ENCODE assay signal across 27 cellular contexts in the genomic region with DNA sequence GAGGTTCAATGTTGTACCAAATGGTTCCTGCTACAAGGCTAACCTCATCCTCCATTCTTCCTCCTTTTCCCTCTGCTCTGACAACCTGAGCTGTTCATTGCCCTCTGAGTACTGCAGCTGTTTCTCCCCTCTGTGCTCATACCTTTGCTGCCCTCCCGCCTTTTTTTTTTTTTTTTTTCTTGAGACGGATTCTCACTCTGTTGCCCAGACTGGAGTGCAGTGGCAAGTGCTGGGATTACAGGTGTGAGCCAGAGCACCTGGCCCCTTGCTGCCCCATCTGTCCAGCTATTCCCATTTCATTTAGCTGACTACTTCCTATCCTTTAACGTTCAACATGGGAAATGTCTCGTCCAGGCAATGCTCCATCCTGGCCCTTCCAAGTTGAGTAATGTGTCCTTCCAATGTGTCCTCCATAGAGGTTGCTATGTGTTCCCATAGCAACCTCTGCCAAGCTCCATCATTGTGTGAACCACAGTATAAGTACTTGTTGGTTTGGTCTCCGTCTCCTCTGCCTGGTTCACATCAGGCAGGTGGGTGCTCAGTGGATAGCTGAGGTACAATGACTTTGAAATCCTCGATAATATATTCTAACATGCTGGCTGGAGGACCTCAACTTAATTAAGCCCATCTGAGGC.
DNase-seq lines count a peak whose midpoint lies in the region; ATAC-seq, FAIRE-seq and TF ChIP-seq lines count a peak whose summit lies in the region.
"Had no signal": no experiment of that assay in that cellular context is flagged by ENCODE, and none has a peak within 500 bp of the region (broad histone marks: within the 10 kb centered on the region; RNA-seq: fewer than 3 reads in every experiment).

No MANE protein-coding gene starts in this region.

- intact Hi-C loops in K562 (cut with micrococcal nuclease) (loop anchor here (10.0 kb wide), 1 partner anchor 343 kb away; no protein-coding TSS in a partner anchor), transverse colon (cut with DNase I; ENCODE audit: low total_unique reads) (no loop called here)

- no peak for TF ChIP-seq POLR2A in K562 (conservative IDR thresholded peaks at IDR 0.05)
- no peak for TF ChIP-seq POLR2A in transverse colon (IDR thresholded peaks at IDR 0.05)

- peaks cover 3% of the 10 kb centered on the region for H3K36me3 Mint-ChIP-seq in osteocyte (ENCODE audit: unreplicated experiment)
- H3K36me3 Mint-ChIP-seq in T-helper 2 cell treated with Interferon-gamma antibody and Interleukin-4, amounts not matched to agents 5 μg/mL and 100 μg/mL, for 36 hours (ENCODE audit: low read depth), result no peaks in the 10 kb centered on the region
- H3K36me3 Mint-ChIP-seq: CD14-positive monocyte, IgD-negative memory B cell had no signal

- 0% methylated on average over 5 of the region's 6 CpGs for WGBS in K562 (ENCODE audit: insufficient coverage, low coverage, missing lambda C conversion rate)
- 84 to 89% methylated on average over 5 to 6 of the region's 6 CpGs for WGBS in transverse colon (ENCODE audit: low coverage in 1 of 2), 2 donors

- POLR2A ChIA-PET in K562 (lab: Yijun Ruan, JAX), result no interaction called here

- no peak overlapping the region for H3K4me2 ChIP-seq in K562 (ENCODE audit: insufficient read depth, low read length)

- peak overlapping the region; percentile 77 for H3K27ac Mint-ChIP-seq in osteocyte (ENCODE audit: unreplicated experiment)
- H3K27ac Mint-ChIP-seq in T-helper 2 cell treated with Interferon-gamma antibody and Interleukin-4, amounts not matched to agents 5 μg/mL and 100 μg/mL, for 36 hours, result no peak overlapping the region
- H3K27ac Mint-ChIP-seq: CD14-positive monocyte, IgD-negative memory B cell had no signal

- peaks cover 6% of the 10 kb centered on the region for H3K9me3 Mint-ChIP-seq in osteocyte (ENCODE audit: unreplicated experiment)
- H3K9me3 Mint-ChIP-seq in T-helper 2 cell treated with Interferon-gamma antibody and Interleukin-4, amounts not matched to agents 5 μg/mL and 100 μg/mL, for 36 hours, result no peaks in the 10 kb centered on the region

- in situ Hi-C loops in K562 (cut with MboI), result no loop called here
- in situ Hi-C loops in transverse colon (cut with MboI; ENCODE audit: low pct_ligation_motif_present in 1 of 4, low pct_unique_long_range_greater_than_20kb in 1 of 4, low sequenced_read_pairs in 3 of 4), result no loop called here

- H3K4me3 ChIP-seq in K562 (no peak overlapping the region), transverse colon (no peak overlapping the region)
- H3K4me3 ChIP-seq: GM12878 had no signal

- no peak for TF ChIP-seq RAD21 in K562 (CRISPR knock-in tag; conservative IDR thresholded peaks at IDR 0.05 in 1 of 2, IDR thresholded peaks at IDR 0.05 in 1 of 2)

- H3K27ac ChIP-seq in K562 (ENCODE audit: extremely low read depth, low read depth, low read length), result no peak overlapping the region
- no peak overlapping the region for H3K27ac ChIP-seq in transverse colon
- H3K27ac ChIP-seq: 22Rv1, RWPE1 had no signal

- no peak overlapping the region for H3K9ac ChIP-seq in K562 (ENCODE audit: insufficient read depth in 1 of 2, low read depth in 2 of 2, low read length in 2 of 2)

- H3K27me3 ChIP-seq in K562 (ENCODE audit: control insufficient read depth in 2 of 2, insufficient read depth in 2 of 2, low read length in 2 of 2) (peaks cover 3 to 9% of the 10 kb centered on the region in 2 experiments; a peak in 2 of 5 replicates), transverse colon (no peaks in the 10 kb centered on the region)
- H3K27me3 ChIP-seq: BE2C had no signal

- DNase-seq in DMS 273 (lab: John Stamatoyannopoulos, UW; ENCODE audit: unreplicated experiment) (peak; percentile 15), DMS 273 treated with DMSO at 0.1 percent for 48 hours (lab: John Stamatoyannopoulos, UW) (no peak), NCI-H82 (lab: John Stamatoyannopoulos, UW) (peak; percentile 22), NCI-H82 treated with DMSO at 0.1 percent for 48 hours (lab: John Stamatoyannopoulos, UW; ENCODE audit: unreplicated experiment) (no peak), K562 (ENCODE audit: extremely low read depth in 1 of 4, low spot score in 3 of 4) (no peak), osteocyte (ENCODE audit: extremely low spot score, unreplicated experiment) (no peak), transverse colon (no peak)
- DNase-seq in T-helper 2 cell treated with Interferon-gamma antibody and Interleukin-4, amounts not matched to agents 5 μg/mL and 100 μg/mL, for 36 hours (ENCODE audit: low spot score), result no peak
- DNase-seq: ACHN, BE2C, Calu3, DMS79, EL, GDM1, GOT3, HCEC 1CT, NCI-H1048, NCI-H2081, NCI-H2227 treated with DMSO at 0.1 percent for 48 hours, NCI-H510A, SHP77 had no signal

- no peak overlapping the region for H3K4me3 Mint-ChIP-seq in osteocyte (ENCODE audit: unreplicated experiment)
- no peak overlapping the region for H3K4me3 Mint-ChIP-seq in T-helper 2 cell treated with Interferon-gamma antibody and Interleukin-4, amounts not matched to agents 5 μg/mL and 100 μg/mL, for 36 hours
- H3K4me3 Mint-ChIP-seq: CD14-positive monocyte, IgD-negative memory B cell had no signal

- CTCF ChIA-PET in K562 (lab: Yijun Ruan, JAX; ENCODE audit: low intra/inter-chr PET ratio), result no interaction called here

- no TSS peak for BruUV-seq in K562 (replicated peaks; lab: Mats Ljungman, UMichigan)

- TF ChIP-seq EP300 in K562 (IDR thresholded peaks at IDR 0.05; ENCODE audit: low read length) (no peak), transverse colon (IDR thresholded peaks at IDR 0.05; ENCODE audit: low read depth) (no peak)

- TF ChIP-seq CTCF in K562 (IDR thresholded peaks at IDR 0.05 in 2 of 3, conservative IDR thresholded peaks at IDR 0.05 in 1 of 3; ENCODE audit: insufficient read depth in 2 of 3, low read depth in 1 of 3, low read length in 3 of 3) (no peak), osteocyte (IDR thresholded peaks at IDR 0.05) (no peak), transverse colon (IDR thresholded peaks at IDR 0.05) (no peak)

- H3K4me1 Mint-ChIP-seq in osteocyte (ENCODE audit: unreplicated experiment), result peaks cover 32% of the 10 kb centered on the region
- no peaks in the 10 kb centered on the region for H3K4me1 Mint-ChIP-seq in T-helper 2 cell treated with Interferon-gamma antibody and Interleukin-4, amounts not matched to agents 5 μg/mL and 100 μg/mL, for 36 hours (ENCODE audit: low read depth)
- H3K4me1 Mint-ChIP-seq: IgD-negative memory B cell had no signal

- H3K27me3 Mint-ChIP-seq in osteocyte (ENCODE audit: unreplicated experiment), result no peaks in the 10 kb centered on the region
- peaks cover 2% of the 10 kb centered on the region for H3K27me3 Mint-ChIP-seq in T-helper 2 cell treated with Interferon-gamma antibody and Interleukin-4, amounts not matched to agents 5 μg/mL and 100 μg/mL, for 36 hours (ENCODE audit: low read depth)

- no peaks in the 10 kb centered on the region for H3K79me2 ChIP-seq in K562 (ENCODE audit: control insufficient read depth, insufficient read depth, low read length)

- H4K20me1 ChIP-seq in K562 (replicated peaks; ENCODE audit: control insufficient read depth, insufficient read depth, low read length), result no peaks in the 10 kb centered on the region

- H3K4me1 ChIP-seq in K562 (replicated peaks in 1 of 2; ENCODE audit: control insufficient read depth in 2 of 2, insufficient read depth in 2 of 2, low read length in 2 of 2) (no peaks in the 10 kb centered on the region), transverse colon (no peaks in the 10 kb centered on the region)
- H3K4me1 ChIP-seq: BE2C had no signal

- FAIRE-seq in K562 (lab: Jason Lieb, UNC), result no peak
- FAIRE-seq: GM12878 had no signal

- no peak overlapping the region for H2AFZ ChIP-seq in K562 (ENCODE audit: low read depth, low read length)

- no peaks in the 10 kb centered on the region for H3K9me1 ChIP-seq in K562 (ENCODE audit: control insufficient read depth, insufficient read depth, low read length)

- H3K9me3 ChIP-seq in K562 (replicated peaks; ENCODE audit: control insufficient read depth, insufficient read depth, low read depth, low read length) (no peaks in the 10 kb centered on the region), transverse colon (no peaks in the 10 kb centered on the region)
- H3K9me3 ChIP-seq: BE2C had no signal

- no peaks in the 10 kb centered on the region for H3K36me3 ChIP-seq in K562 (ENCODE audit: control insufficient read depth, insufficient read depth, low read length)
- H3K36me3 ChIP-seq in transverse colon, result no peaks in the 10 kb centered on the region
- H3K36me3 ChIP-seq: BE2C had no signal

- ATAC-seq in K562, result no peak
- ATAC-seq: GM12878, Panc1 had no signal

TF ChIP-seq in K562, 482 proteins besides CTCF, POLR2A, EP300 and RAD21:
- peak; percentile 56 for TF ChIP-seq RFX1 (IDR thresholded peaks at IDR 0.05)
- no peak for TF ChIP-seq ZNF408 (CRISPR knock-in tag; IDR thresholded peaks at IDR 0.05; ENCODE audit: low read depth)

Comparison
In these comparisons a context has a peak if more than half of its experiments do, and no peak if none do; other contexts are left out.
1. DNase-seq: peak in DMS 273 (single experiment) and NCI-H82 (single experiment); none in DMS 273 treated with DMSO at 0.1 percent for 48 hours (single experiment), NCI-H82 treated with DMSO at 0.1 percent for 48 hours (single experiment), K562 (0 of 4), osteocyte (single experiment), transverse colon (single experiment) and T-helper 2 cell treated with Interferon-gamma antibody and Interleukin-4, amounts not matched to agents 5 μg/mL and 100 μg/mL, for 36 hours (single experiment).